ENCODE assay signal across 1 cellular context in the genomic region with DNA sequence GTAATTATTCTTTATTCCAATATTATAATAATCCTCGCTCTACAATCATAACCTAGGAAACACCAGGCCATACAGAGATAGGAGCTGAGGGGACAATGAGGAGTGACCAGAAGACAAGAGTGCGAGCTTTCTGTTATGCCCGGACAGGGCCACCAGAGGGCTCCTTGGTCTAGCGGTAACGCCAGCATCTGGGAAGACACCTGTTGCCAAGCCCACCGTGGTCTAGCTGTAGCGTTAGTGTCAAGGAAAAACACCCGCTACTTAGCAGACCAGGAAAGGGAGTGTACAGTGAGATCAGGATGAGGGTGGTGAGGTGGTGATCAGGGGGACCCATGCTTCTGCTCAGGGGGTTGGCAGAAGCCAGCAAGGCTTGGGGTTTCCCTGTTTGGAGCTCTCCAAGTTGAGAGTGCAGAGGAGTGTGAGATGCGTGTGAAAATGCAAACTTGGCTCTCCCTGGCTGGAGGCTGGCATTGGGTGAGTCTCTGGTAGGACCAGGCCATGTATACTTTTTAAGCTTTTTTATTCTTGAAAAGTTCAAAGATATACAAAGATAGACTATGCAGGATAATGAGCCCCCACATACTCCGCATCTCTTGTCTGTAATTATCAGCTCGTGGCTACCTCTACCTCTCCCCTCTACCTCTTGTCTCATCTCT.
TF ChIP-seq lines count a peak whose summit lies in the region.

No MANE protein-coding gene starts in this region.

TF ChIP-seq in GM12878, 131 proteins besides CTCF, POLR2A, EP300 and RAD21:
- TF ChIP-seq NBN (IDR thresholded peaks at IDR 0.05) (0 out of 2 replicates have a peak, but pooled peaks have one; percentile 46), ATF7 (IDR thresholded peaks at IDR 0.05; ENCODE audit: low read depth) (0 out of 2 replicates have a peak, but pooled peaks have one; percentile 14), IKZF1 (conservative IDR thresholded peaks at IDR 0.05) (0 out of 2 replicates have a peak, but pooled peaks have one; percentile 30), GATAD2B (conservative IDR thresholded peaks at IDR 0.05; ENCODE audit: low read depth) (0 out of 2 replicates have a peak, but pooled peaks have one; percentile 31), HDGF (IDR thresholded peaks at IDR 0.05) (0 out of 2 replicates have a peak, but pooled peaks have one; percentile 26), IKZF2 (IDR thresholded peaks at IDR 0.05) (0 out of 4 replicates have a peak, but pooled peaks of 1 of the 2 experiments have one; percentile 17)
